ENCODE assay signal across 8 cellular contexts in genomic region chr15:38671675-38672141, GRCh38.
DNase-seq lines count a peak whose midpoint lies in the region; ATAC-seq and TF ChIP-seq lines count a peak whose summit lies in the region.

No MANE protein-coding gene starts in this region.

- intact Hi-C loops in activated naive CD4-positive, alpha-beta T cell treated with anti-CD3 and anti-CD28 coated beads for 36 hours (cut with micrococcal nuclease): loop anchor here (1.0 kb wide), 2 partner anchors 12 to 141 kb away; no protein-coding TSS in a partner anchor
- intact Hi-C loops in esophagus squamous epithelium (cut with DNase I): no loop called here

- WGBS in esophagus squamous epithelium, 2 donors: 69 to 70% methylated on average over 5 of the region's 5 CpGs
- WGBS in endodermal cell (ENCODE audit: insufficient coverage in 1 of 2, insufficient read length in 1 of 2), 2 experiments: 93 to 100% methylated on average over 5 of the region's 5 CpGs

- no peak overlapping the region for H3K9ac ChIP-seq in endodermal cell (ENCODE audit: extremely low read depth, low read length, poor library complexity, severe bottlenecking)

- H3K4me1 ChIP-seq in esophagus squamous epithelium (peaks cover 0 to 32% (median 9%) of the 10 kb centered on the region in 3 donors), endodermal cell (ENCODE audit: control insufficient read depth, insufficient read depth, low read length) (peaks cover 6% of the 10 kb centered on the region)

- peak; percentile 56 for DNase-seq in stimulated activated CD4-positive, alpha-beta T cell treated with anti-CD3 and anti-CD28 coated beads, Interleukin-15, amount 100 ng/mL, for 24 hours
- no peak for DNase-seq in stimulated activated CD4-positive, alpha-beta T cell treated with anti-CD3 and anti-CD28 coated beads, Interleukin-2, amount 100 ng/mL, for 48 hours
- DNase-seq in activated naive CD4-positive, alpha-beta T cell treated with anti-CD3 and anti-CD28 coated beads for 36 hours: peak; percentile 69
- no peak for DNase-seq in SW 1271 (lab: John Stamatoyannopoulos, UW)
- DNase-seq in esophagus squamous epithelium (lab: John Stamatoyannopoulos, UW): no peak
- DNase-seq in endodermal cell: no peak
- no peak for DNase-seq in AG08396 (ENCODE audit: low spot score)

- H3K27me3 ChIP-seq in esophagus squamous epithelium: peaks cover 0 to 10% (median 0%) of the 10 kb centered on the region in 4 donors
- peaks cover 14% of the 10 kb centered on the region for H3K27me3 ChIP-seq in endodermal cell (ENCODE audit: control insufficient read depth, insufficient read depth, low read length, poor library complexity, severe bottlenecking)

- H3K27ac Mint-ChIP-seq in activated naive CD4-positive, alpha-beta T cell treated with anti-CD3 and anti-CD28 coated beads for 36 hours: peak overlapping the region; percentile 94
- no peak overlapping the region for H3K27ac Mint-ChIP-seq in endodermal cell

- peaks cover 69% of the 10 kb centered on the region for H3K4me1 Mint-ChIP-seq in activated naive CD4-positive, alpha-beta T cell treated with anti-CD3 and anti-CD28 coated beads for 36 hours (ENCODE audit: low read depth)
- H3K4me1 Mint-ChIP-seq in endodermal cell: peaks cover 52% of the 10 kb centered on the region

- TF ChIP-seq POLR2A in esophagus squamous epithelium (IDR thresholded peaks at IDR 0.05): no peak

- H3K9me3 ChIP-seq in esophagus squamous epithelium (no peaks in the 10 kb centered on the region), endodermal cell (ENCODE audit: control insufficient read depth, low read length) (no peaks in the 10 kb centered on the region)

- peak; percentile 48 for ATAC-seq in HG03196 (IDR thresholded peaks at IDR 0.05; ENCODE audit: unreplicated experiment)

- H3K4me3 ChIP-seq in esophagus squamous epithelium (no peak overlapping the region), endodermal cell (ENCODE audit: low read length) (no peak overlapping the region)

- TF ChIP-seq CTCF in esophagus squamous epithelium (IDR thresholded peaks at IDR 0.05): no peak
- no peak for TF ChIP-seq CTCF in endodermal cell (conservative IDR thresholded peaks at IDR 0.05)

- H3K27ac ChIP-seq in esophagus squamous epithelium: peak overlapping the region in 2 of 4 donors; percentile 11 to 66
- no peak overlapping the region for H3K27ac ChIP-seq in endodermal cell (ENCODE audit: low read depth, low read length)

- CTCF ChIA-PET in activated naive CD4-positive, alpha-beta T cell treated with anti-CD3 and anti-CD28 coated beads for 36 hours (lab: Charles Lee): interaction anchor here (0.8 to 7.2 kb wide), 6 partner anchors 15 to 136 kb away, joined by 3 to 97 read pairs (median 8); partner anchors contain the start of gene RASGRP1

- peak overlapping the region; percentile 54 for H3K4me3 Mint-ChIP-seq in activated naive CD4-positive, alpha-beta T cell treated with anti-CD3 and anti-CD28 coated beads for 36 hours
- H3K4me3 Mint-ChIP-seq in endodermal cell: no peak overlapping the region

- no peaks in the 10 kb centered on the region for H3K9me3 Mint-ChIP-seq in activated naive CD4-positive, alpha-beta T cell treated with anti-CD3 and anti-CD28 coated beads for 36 hours
- no peaks in the 10 kb centered on the region for H3K9me3 Mint-ChIP-seq in endodermal cell

- H3K27me3 Mint-ChIP-seq in activated naive CD4-positive, alpha-beta T cell treated with anti-CD3 and anti-CD28 coated beads for 36 hours (ENCODE audit: low read depth): no peaks in the 10 kb centered on the region
- H3K27me3 Mint-ChIP-seq in endodermal cell (ENCODE audit: insufficient read depth): peaks cover 7% of the 10 kb centered on the region

- no peaks in the 10 kb centered on the region for H3K36me3 Mint-ChIP-seq in activated naive CD4-positive, alpha-beta T cell treated with anti-CD3 and anti-CD28 coated beads for 36 hours (ENCODE audit: low read depth)
- no peaks in the 10 kb centered on the region for H3K36me3 Mint-ChIP-seq in endodermal cell (ENCODE audit: low read depth)

- H3K36me3 ChIP-seq in esophagus squamous epithelium (no peaks in the 10 kb centered on the region), endodermal cell (ENCODE audit: control insufficient read depth, insufficient read depth, low read length) (no peaks in the 10 kb centered on the region)

Comparison
In these comparisons a context has a peak if more than half of its experiments do, and no peak if none do; other contexts are left out.
1. DNase-seq: peak in stimulated activated CD4-positive, alpha-beta T cell treated with anti-CD3 and anti-CD28 coated beads, Interleukin-15, amount 100 ng/mL, for 24 hours (single experiment) and activated naive CD4-positive, alpha-beta T cell treated with anti-CD3 and anti-CD28 coated beads for 36 hours (single experiment); none in stimulated activated CD4-positive, alpha-beta T cell treated with anti-CD3 and anti-CD28 coated beads, Interleukin-2, amount 100 ng/mL, for 48 hours (0 of 2), SW 1271 (0 of 2), esophagus squamous epithelium (single experiment), endodermal cell (single experiment) and AG08396 (single experiment).